25 cellular contexts compared by ENCODE assay signal in genomic region chr4:117817316-117817715, GRCh38.
"Had no signal": no experiment of that assay in that cellular context is flagged by ENCODE, and none has a peak within 500 bp of the region (broad histone marks: within the 10 kb centered on the region; RNA-seq: fewer than 3 reads in every experiment).

No MANE protein-coding gene starts in this region.

- H3K27me3 Mint-ChIP-seq: activated CD4-positive, alpha-beta T cell treated with anti-CD3 and anti-CD28 coated beads, Interleukin-2, amount 10 ng/mL, durations not matched to agents 7 days and 5 days; activated naive CD8-positive, alpha-beta T cell treated with anti-CD3 and anti-CD28 coated beads, Interleukin-2, amount 10 ng/mL, durations not matched to agents 7 days and 5 days; activated T-cell treated with anti-CD3 and anti-CD28 coated beads, Interleukin-2, amount 50 U/mL, for 24 hours; type B pancreatic cell had no signal

- H3K9me3 Mint-ChIP-seq: activated CD4-positive, alpha-beta T cell treated with anti-CD3 and anti-CD28 coated beads, Interleukin-2, amount 10 ng/mL, durations not matched to agents 7 days and 5 days; activated naive CD8-positive, alpha-beta T cell treated with anti-CD3 and anti-CD28 coated beads, Interleukin-2, amount 10 ng/mL, durations not matched to agents 7 days and 5 days; activated T-cell treated with anti-CD3 and anti-CD28 coated beads, Interleukin-2, amount 50 U/mL, for 24 hours; activated T-helper 2 cell treated with anti-CD3 and anti-CD28 coated beads, Interferon-gamma antibody, Interleukin-2, Interleukin-4, amounts not matched to agents 10 μg/mL and 5 μg/mL and 100 μg/mL, durations not matched to agents 14 hours and 24 hours and 36 hours; endodermal cell; nephron; type B pancreatic cell had no signal

- H3K36me3 Mint-ChIP-seq: activated naive CD8-positive, alpha-beta T cell treated with anti-CD3 and anti-CD28 coated beads, Interleukin-2, amount 10 ng/mL, durations not matched to agents 7 days and 5 days; stimulated activated effector memory CD8-positive, alpha-beta T cell treated with anti-CD3 and anti-CD28 coated beads, Interleukin-12 subunit alpha, Interleukin-12 subunit beta, amount 100 ng/mL, for 72 hours; type B pancreatic cell had no signal

- H3K4me1 ChIP-seq: colonic mucosa, foreskin keratinocyte, heart left ventricle, sigmoid colon, testis had no signal

- DNase-seq: activated CD4-positive, alpha-beta T cell treated with anti-CD3 and anti-CD28 coated beads, Interleukin-2, amount 10 ng/mL, durations not matched to agents 7 days and 5 days; activated CD4-positive, CD25-positive, alpha-beta regulatory T cell; activated CD8-positive, alpha-beta T cell treated with anti-CD3 and anti-CD28 coated beads, Interleukin-2, amount 10 ng/mL, durations not matched to agents 7 days and 5 days; activated naive CD4-positive, alpha-beta T cell treated with Interleukin-2 at 50 U/mL for 16 hours; activated naive CD8-positive, alpha-beta T cell treated with anti-CD3 and anti-CD28 coated beads, Interleukin-2, amount 10 ng/mL, durations not matched to agents 7 days and 5 days; activated T-cell treated with anti-CD3 and anti-CD28 coated beads, Interleukin-2, amount 50 U/mL, for 24 hours; brain microvascular endothelial cell; central memory CD4-positive, alpha-beta T cell; colonic mucosa; endodermal cell; heart left ventricle; kidney; midbrain; nucleus accumbens; posterior cingulate gyrus; sigmoid colon; stimulated activated CD4-positive, alpha-beta T cell treated with anti-CD3 and anti-CD28 coated beads, Interleukin-4, amount 100 ng/mL, for 24 hours; testis had no signal

- H3K9me3 ChIP-seq: colonic mucosa, heart left ventricle, sigmoid colon, testis had no signal

- H3K27ac Mint-ChIP-seq: activated CD4-positive, alpha-beta T cell treated with anti-CD3 and anti-CD28 coated beads, Interleukin-2, amount 10 ng/mL, durations not matched to agents 7 days and 5 days; activated CD8-positive, alpha-beta T cell treated with anti-CD3 and anti-CD28 coated beads, Interleukin-2, amount 10 ng/mL, durations not matched to agents 7 days and 5 days; activated naive CD8-positive, alpha-beta T cell treated with anti-CD3 and anti-CD28 coated beads, Interleukin-2, amount 10 ng/mL, durations not matched to agents 7 days and 5 days; activated T-cell treated with anti-CD3 and anti-CD28 coated beads, Interleukin-2, amount 50 U/mL, for 24 hours; activated T-helper 2 cell treated with anti-CD3 and anti-CD28 coated beads, Interferon-gamma antibody, Interleukin-2, Interleukin-4, amounts not matched to agents 10 μg/mL and 5 μg/mL and 100 μg/mL, durations not matched to agents 14 hours and 24 hours and 36 hours; endodermal cell; nephron; stimulated activated effector memory CD8-positive, alpha-beta T cell treated with anti-CD3 and anti-CD28 coated beads, Interleukin-12 subunit alpha, Interleukin-12 subunit beta, amount 100 ng/mL, for 72 hours; type B pancreatic cell had no signal

- H3K36me3 ChIP-seq: brain microvascular endothelial cell, colonic mucosa, heart left ventricle, sigmoid colon had no signal

- H3K27me3 ChIP-seq: brain microvascular endothelial cell, colonic mucosa, foreskin keratinocyte, heart left ventricle, sigmoid colon, testis had no signal

- H3K4me3 ChIP-seq: colonic mucosa, heart left ventricle, lung, sigmoid colon, testis had no signal

- H3K4me3 Mint-ChIP-seq: activated CD4-positive, alpha-beta T cell treated with anti-CD3 and anti-CD28 coated beads, Interleukin-2, amount 10 ng/mL, durations not matched to agents 7 days and 5 days; activated CD8-positive, alpha-beta T cell treated with anti-CD3 and anti-CD28 coated beads, Interleukin-2, amount 10 ng/mL, durations not matched to agents 7 days and 5 days; activated naive CD8-positive, alpha-beta T cell treated with anti-CD3 and anti-CD28 coated beads, Interleukin-2, amount 10 ng/mL, durations not matched to agents 7 days and 5 days; activated T-cell treated with anti-CD3 and anti-CD28 coated beads, Interleukin-2, amount 50 U/mL, for 24 hours; endodermal cell; nephron; stimulated activated effector memory CD8-positive, alpha-beta T cell treated with anti-CD3 and anti-CD28 coated beads, Interleukin-12 subunit alpha, Interleukin-12 subunit beta, amount 100 ng/mL, for 72 hours; type B pancreatic cell had no signal

- H3K4me1 Mint-ChIP-seq: nephron; stimulated activated effector memory CD8-positive, alpha-beta T cell treated with anti-CD3 and anti-CD28 coated beads, Interleukin-12 subunit alpha, Interleukin-12 subunit beta, amount 100 ng/mL, for 72 hours had no signal

- H3K27ac ChIP-seq: brain microvascular endothelial cell, colonic mucosa, epithelial cell of prostate, foreskin keratinocyte, heart left ventricle, sigmoid colon, testis had no signal
